Comparison of ENCODE assay signal across 21 cellular contexts in genomic region chr3:187717572-187717971, GRCh38. TPM values are rescaled to one million over a fixed set of nuclear protein-coding genes. Genes with fewer than 3 reads are reported as not detected.
DNase-seq lines count a peak whose midpoint lies in the region; ATAC-seq, FAIRE-seq and TF ChIP-seq lines count a peak whose summit lies in the region.
"Had no signal": no experiment of that assay in that cellular context is flagged by ENCODE, and none has a peak within 500 bp of the region (broad histone marks: within the 10 kb centered on the region; RNA-seq: fewer than 3 reads in every experiment).

No MANE protein-coding gene starts in this region.

- H3K4me1 Mint-ChIP-seq in activated CD8-positive, alpha-beta T cell treated with anti-CD3 and anti-CD28 coated beads for 36 hours (ENCODE audit: low read depth) = peaks cover 9% of the 10 kb centered on the region
- H3K4me1 Mint-ChIP-seq in Calu3 (ENCODE audit: low read depth, unreplicated experiment) = peaks cover 10% of the 10 kb centered on the region

- TF ChIP-seq CTCF in fibroblast of the aortic adventitia (IDR thresholded peaks at IDR 0.05; ENCODE audit: insufficient read depth, low read length) = no peak
- TF ChIP-seq CTCF in activated CD8-positive, alpha-beta T cell treated with anti-CD3 and anti-CD28 coated beads for 36 hours (IDR thresholded peaks at IDR 0.05) = no peak
- TF ChIP-seq CTCF in Calu3 (IDR thresholded peaks at IDR 0.05; ENCODE audit: unreplicated experiment) = no peak

- no peaks in the 10 kb centered on the region for H3K9me3 Mint-ChIP-seq in activated CD8-positive, alpha-beta T cell treated with anti-CD3 and anti-CD28 coated beads for 36 hours
- H3K9me3 Mint-ChIP-seq in Calu3 (ENCODE audit: low read depth, unreplicated experiment) = no peaks in the 10 kb centered on the region
- H3K9me3 Mint-ChIP-seq: CD4-positive, alpha-beta T cell had no signal

- CTCF ChIA-PET in activated CD8-positive, alpha-beta T cell treated with anti-CD3 and anti-CD28 coated beads for 36 hours (lab: Charles Lee) = interaction anchor here (1.1 to 10.3 kb wide), 5 partner anchors 8 to 399 kb away, joined by 4 to 118 read pairs (median 46); no protein-coding TSS in a partner anchor
- CTCF ChIA-PET in Calu3 (lab: Charles Lee) = interaction anchor here (0.6 kb wide), 2 partner anchors 9 to 13 kb away, joined by 3 to 4 read pairs; no protein-coding TSS in a partner anchor

- intact Hi-C loops in activated CD8-positive, alpha-beta T cell treated with anti-CD3 and anti-CD28 coated beads for 36 hours (cut with micrococcal nuclease) = loop anchor here (10.0 kb wide), 1 partner anchor 103 kb away; no protein-coding TSS in a partner anchor
- intact Hi-C loops in Calu3 (cut with micrococcal nuclease; ENCODE audit: unreplicated experiment) = no loop called here

- TF ChIP-seq POLR2A in GM12891 (IDR thresholded peaks at IDR 0.05; ENCODE audit: low read depth, low read length) = no peak

- no peak for ATAC-seq in activated CD8-positive, alpha-beta T cell treated with anti-CD3 and anti-CD28 coated beads for 36 hours
- ATAC-seq: Panc1 had no signal

- no peak overlapping the region for H3K4me3 Mint-ChIP-seq in activated CD8-positive, alpha-beta T cell treated with anti-CD3 and anti-CD28 coated beads for 36 hours
- H3K4me3 Mint-ChIP-seq in Calu3 (ENCODE audit: low read depth, unreplicated experiment) = no peak overlapping the region
- H3K4me3 Mint-ChIP-seq: CD4-positive, alpha-beta T cell had no signal

- no TSS peak for BruUV-seq in Calu3 (replicated peaks; lab: Mats Ljungman, UMichigan)

- peaks cover 4% of the 10 kb centered on the region for H3K36me3 Mint-ChIP-seq in activated CD8-positive, alpha-beta T cell treated with anti-CD3 and anti-CD28 coated beads for 36 hours (ENCODE audit: low read depth)
- peaks cover 5% of the 10 kb centered on the region for H3K36me3 Mint-ChIP-seq in Calu3 (ENCODE audit: insufficient read depth, unreplicated experiment)

- no peak for FAIRE-seq in GM12891 (lab: Jason Lieb, UNC)

- H3K27ac Mint-ChIP-seq in activated CD8-positive, alpha-beta T cell treated with anti-CD3 and anti-CD28 coated beads for 36 hours = no peak overlapping the region
- H3K27ac Mint-ChIP-seq in Calu3 (ENCODE audit: unreplicated experiment) = no peak overlapping the region
- H3K27ac Mint-ChIP-seq: CD4-positive, alpha-beta T cell had no signal

- DNase-seq in GM04503 (ENCODE audit: low read depth) = peak; percentile 36
- DNase-seq in amniotic epithelial cell (ENCODE audit: low read depth) = peak; percentile 66
- peak; percentile 57 for DNase-seq in fibroblast of the aortic adventitia (ENCODE audit: low read depth)
- no peak for DNase-seq in activated CD8-positive, alpha-beta T cell treated with anti-CD3 and anti-CD28 coated beads for 36 hours
- no peak for DNase-seq in GM12891 (ENCODE audit: insufficient read length, low spot score)
- DNase-seq in HuH-7 (ENCODE audit: low spot score) = no peak
- no peak for DNase-seq in Calu3
- DNase-seq: Caco-2; CD4-positive, alpha-beta T cell; DMS153; GOT3; NCI-H1436; NCI-H2029; NCI-H2171; NCI-H446 treated with DMSO at 0.1 percent for 48 hours had no signal

- POLR2A ChIA-PET in activated CD8-positive, alpha-beta T cell treated with anti-CD3 and anti-CD28 coated beads for 36 hours (lab: Charles Lee) = interaction anchor here (0.6 kb wide), 1 partner anchor 21 kb away, joined by 3 read pairs; no protein-coding TSS in a partner anchor

- no peaks in the 10 kb centered on the region for H3K27me3 Mint-ChIP-seq in activated CD8-positive, alpha-beta T cell treated with anti-CD3 and anti-CD28 coated beads for 36 hours
- H3K27me3 Mint-ChIP-seq in Calu3 (ENCODE audit: unreplicated experiment) = peaks cover 24% of the 10 kb centered on the region
- H3K27me3 Mint-ChIP-seq: CD4-positive, alpha-beta T cell had no signal

- no peak overlapping the region for H3K4me3 ChIP-seq in fibroblast of the aortic adventitia (ENCODE audit: low read depth, low read length)
- H3K4me3 ChIP-seq: SJSA1 had no signal

TF ChIP-seq in GM12891, 5 proteins besides CTCF, POLR2A, EP300 and RAD21:
- no peak for TF ChIP-seq POU2F2 (IDR thresholded peaks at IDR 0.05; ENCODE audit: low read depth, low read length)
- no peak for TF ChIP-seq PAX5 (IDR thresholded peaks at IDR 0.05; ENCODE audit: insufficient read depth, low read length, severe bottlenecking)
- TF ChIP-seq POLR2AphosphoS5 (IDR thresholded peaks at IDR 0.05; ENCODE audit: low read depth, low read length) = no peak
- TF ChIP-seq SPI1 (IDR thresholded peaks at IDR 0.05; ENCODE audit: low read depth, low read length) = no peak
- TF ChIP-seq TAF1 (IDR thresholded peaks at IDR 0.05; ENCODE audit: low read depth, low read length) = no peak
TF ChIP-seq in GM12891: peak in this region for 0.

RNA-seq across cellular contexts. Expression of gene RTP2, which starts 15.2 kb away (rescaled TPM):
- not detected in 2 replicates for total RNA-seq in fibroblast of the aortic adventitia (ENCODE audit: low replicate concordance)
- not detected for total RNA-seq in activated CD8-positive, alpha-beta T cell treated with anti-CD3 and anti-CD28 coated beads for 36 hours
- not detected for polyA plus RNA-seq in GM12891 (2012; ENCODE audit: low read depth, missing spikeins)
- total RNA-seq in Calu3 (2022) = not detected in 2 replicates
- total RNA-seq: Caco-2; CD4-positive, alpha-beta T cell; Daoy; HT-29; MCF 10A; SJSA1 had no signal
- polyA plus RNA-seq: BJ had no signal

RNA-seq across cellular contexts. Expression of gene BCL6, which starts 27.7 kb away (rescaled TPM):
- total RNA-seq in fibroblast of the aortic adventitia (ENCODE audit: low replicate concordance) (24.8 and 90.1 TPM in 2 replicates), Calu3 (2022) (28.3 and 35.1 TPM in 2 replicates)
- total RNA-seq in activated CD8-positive, alpha-beta T cell treated with anti-CD3 and anti-CD28 coated beads for 36 hours = 10 to 100 TPM; 13.7 to 14.0 TPM
- 0.23 TPM for polyA plus RNA-seq in GM12891 (2012; ENCODE audit: low read depth, missing spikeins)

RNA-seq across cellular contexts. Expression of gene SST, which starts 47.4 kb away (rescaled TPM):
- total RNA-seq in fibroblast of the aortic adventitia (ENCODE audit: low replicate concordance) = not detected in 2 replicates
- not detected for total RNA-seq in activated CD8-positive, alpha-beta T cell treated with anti-CD3 and anti-CD28 coated beads for 36 hours
- polyA plus RNA-seq in GM12891 (2012; ENCODE audit: low read depth, missing spikeins) = not detected
- total RNA-seq in Calu3 (2022) = not detected in 2 replicates
- total RNA-seq: Caco-2; CD4-positive, alpha-beta T cell; Daoy; HT-29; MCF 10A; SJSA1 had no signal

Comparison
In these comparisons a context has a peak if more than half of its experiments do, and no peak if none do; other contexts are left out.
1. DNase-seq: peak in GM04503 (single experiment), amniotic epithelial cell (single experiment) and fibroblast of the aortic adventitia (single experiment); none in activated CD8-positive, alpha-beta T cell treated with anti-CD3 and anti-CD28 coated beads for 36 hours (single experiment), GM12891 (single experiment), HuH-7 (single experiment) and Calu3 (single experiment).